13 cellular contexts compared by ENCODE assay signal in the genomic region with DNA sequence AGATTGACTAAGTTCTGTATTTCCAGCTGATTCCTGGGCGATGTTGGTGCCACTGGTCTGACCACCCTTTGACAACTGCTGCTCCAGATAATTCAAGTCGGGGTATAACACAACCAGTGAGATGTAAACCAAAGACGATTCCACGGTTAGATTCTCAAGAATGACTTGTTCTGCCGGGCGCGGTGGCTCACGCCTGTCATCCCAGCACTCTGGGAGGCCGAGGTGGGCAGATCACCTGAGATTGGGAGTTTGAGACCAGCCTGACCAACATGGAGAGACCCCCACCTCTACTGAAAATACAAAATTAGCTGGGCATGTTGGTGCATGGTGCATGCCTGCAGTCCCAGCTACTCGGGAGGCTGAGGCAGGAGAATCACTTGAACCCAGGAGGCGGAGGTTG. TPM values are rescaled to one million over a fixed set of nuclear protein-coding genes. Genes with fewer than 3 reads are reported as not detected.
"Had no signal": no experiment of that assay in that cellular context is flagged by ENCODE, and none has a peak within 500 bp of the region (broad histone marks: within the 10 kb centered on the region; RNA-seq: fewer than 3 reads in every experiment).

No MANE protein-coding gene starts in this region.

RNA-seq across cellular contexts. Expression of gene NLRP7, which starts 42.2 kb away (rescaled TPM):
- total RNA-seq: activated CD4-positive, alpha-beta memory T cell treated with anti-CD3 and anti-CD28 coated beads for 36 hours; activated CD4-positive, alpha-beta memory T cell treated with anti-CD3 and anti-CD28 coated beads, Interleukin-2, amount 10 ng/mL, durations not matched to agents 7 days and 5 days; activated CD4-positive, alpha-beta T cell treated with anti-CD3 and anti-CD28 coated beads for 36 hours; activated CD4-positive, alpha-beta T cell treated with anti-CD3 and anti-CD28 coated beads, Interleukin-2, amount 10 ng/mL, durations not matched to agents 24 days and 14 days; activated CD4-positive, alpha-beta T cell treated with anti-CD3 and anti-CD28 coated beads, Interleukin-2, amount 10 ng/mL, durations not matched to agents 7 days and 5 days; activated CD8-positive, alpha-beta memory T cell treated with anti-CD3 and anti-CD28 coated beads for 36 hours; activated CD8-positive, alpha-beta memory T cell treated with anti-CD3 and anti-CD28 coated beads, Interleukin-2, amount 10 ng/mL, durations not matched to agents 7 days and 5 days; activated CD8-positive, alpha-beta T cell treated with anti-CD3 and anti-CD28 coated beads for 36 hours; activated CD8-positive, alpha-beta T cell treated with anti-CD3 and anti-CD28 coated beads, Interleukin-2, amount 10 ng/mL, durations not matched to agents 7 days and 5 days; T-cell; T-helper 17 cell; T-helper 2 cell treated with Interferon-gamma antibody and Interleukin-4, amounts not matched to agents 100 ng/mL and 5 ng/mL, for 36 hours had no signal

RNA-seq across cellular contexts. Expression of gene GP6, which starts 48.5 kb away (rescaled TPM):
- total RNA-seq: activated B cell treated with CpG ODN at 0.5 μM for 24 hours; activated CD4-positive, alpha-beta memory T cell treated with anti-CD3 and anti-CD28 coated beads for 36 hours; activated CD8-positive, alpha-beta memory T cell treated with anti-CD3 and anti-CD28 coated beads for 36 hours had no signal
